ENCODE assay signal across 10 cellular contexts in the genomic region with DNA sequence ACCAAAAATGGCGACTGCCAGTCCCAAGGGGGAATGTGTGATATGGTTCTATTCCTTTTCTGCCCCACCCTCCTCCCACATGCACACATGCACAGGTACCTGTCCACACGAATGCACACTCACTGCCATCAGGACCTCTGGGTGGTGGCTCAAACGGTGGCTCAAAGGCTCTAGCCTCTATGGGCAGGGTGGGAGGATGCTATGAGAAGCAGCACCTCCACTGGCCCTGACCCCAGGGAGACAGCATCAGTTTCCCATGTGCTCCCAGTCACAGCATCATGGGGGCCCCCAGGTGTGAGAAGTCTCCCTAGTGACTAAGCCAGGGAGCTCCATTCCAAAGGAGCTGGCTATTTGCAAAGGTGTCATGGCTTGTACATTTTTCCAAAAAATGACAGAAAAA. TPM values are rescaled to one million over a fixed set of nuclear protein-coding genes. Genes with fewer than 3 reads are reported as not detected.
DNase-seq lines count a peak whose midpoint lies in the region; ATAC-seq and TF ChIP-seq lines count a peak whose summit lies in the region.
"Had no signal": no experiment of that assay in that cellular context is flagged by ENCODE, and none has a peak within 500 bp of the region (broad histone marks: within the 10 kb centered on the region; RNA-seq: fewer than 3 reads in every experiment).

No MANE protein-coding gene starts in this region.

- H3K36me3 ChIP-seq in H7 (replicated peaks; ENCODE audit: control insufficient read depth, insufficient read depth, low read length) (no peaks in the 10 kb centered on the region), mesodermal cell (ENCODE audit: control insufficient read depth, insufficient read depth, low read length) (no peaks in the 10 kb centered on the region)
- H3K36me3 ChIP-seq: gastroesophageal sphincter, thyroid gland had no signal

- DNase-seq in H7 (peak; percentile 16), caudate nucleus (lab: John Stamatoyannopoulos, UW) (no peak), nephron progenitor cell (no peak)
- no peak for DNase-seq in activated CD8-positive, alpha-beta memory T cell treated with anti-CD3 and anti-CD28 coated beads, Interleukin-2, amount 10 ng/mL, durations not matched to agents 7 days and 5 days

- H3K4me1 ChIP-seq in mesodermal cell (ENCODE audit: control insufficient read depth, insufficient read depth, low read length, poor library complexity, severe bottlenecking): peaks cover 17% of the 10 kb centered on the region

- no peaks in the 10 kb centered on the region for H3K9me3 ChIP-seq in mesodermal cell (ENCODE audit: control insufficient read depth, low read length)
- H3K9me3 ChIP-seq: gastroesophageal sphincter, thyroid gland had no signal

- CTCF ChIA-PET in activated CD8-positive, alpha-beta memory T cell treated with anti-CD3 and anti-CD28 coated beads, Interleukin-2, amount 10 ng/mL, durations not matched to agents 7 days and 5 days (lab: Charles Lee): interaction anchor here (1.2 to 5.6 kb wide), 8 partner anchors 10 to 143 kb away, joined by 3 to 105 read pairs (median 12); a partner anchor contains a TSS

- H3K36me3 Mint-ChIP-seq in activated CD8-positive, alpha-beta memory T cell treated with anti-CD3 and anti-CD28 coated beads, Interleukin-2, amount 10 ng/mL, durations not matched to agents 7 days and 5 days: no peaks in the 10 kb centered on the region
- H3K36me3 Mint-ChIP-seq in nephron progenitor cell (ENCODE audit: low read depth): no peaks in the 10 kb centered on the region
- H3K36me3 Mint-ChIP-seq: stimulated activated memory B cell treated with anti-CD40 and anti-IgM and Interleukin-4, amounts not matched to agents 10 μg/mL and 1 μg/mL and 100 μg/mL, for 72 hours had no signal

- TF ChIP-seq CTCF in nephron progenitor cell (IDR thresholded peaks at IDR 0.05): no peak

- H3K27me3 ChIP-seq in H7 (ENCODE audit: control insufficient read depth, insufficient read depth, low read length): no peaks in the 10 kb centered on the region
- H3K27me3 ChIP-seq: gastroesophageal sphincter, thyroid gland had no signal

- ATAC-seq in activated CD8-positive, alpha-beta memory T cell treated with anti-CD3 and anti-CD28 coated beads, Interleukin-2, amount 10 ng/mL, durations not matched to agents 7 days and 5 days: no peak
- ATAC-seq in GM21526 (IDR thresholded peaks at IDR 0.05; ENCODE audit: low FRiP score, unreplicated experiment): no peak

- H3K9me3 Mint-ChIP-seq in activated CD8-positive, alpha-beta memory T cell treated with anti-CD3 and anti-CD28 coated beads, Interleukin-2, amount 10 ng/mL, durations not matched to agents 7 days and 5 days (ENCODE audit: low read depth): no peaks in the 10 kb centered on the region
- H3K9me3 Mint-ChIP-seq in nephron progenitor cell: no peaks in the 10 kb centered on the region
- H3K9me3 Mint-ChIP-seq: stimulated activated memory B cell treated with anti-CD40 and anti-IgM and Interleukin-4, amounts not matched to agents 10 μg/mL and 1 μg/mL and 100 μg/mL, for 72 hours had no signal

- H3K27ac Mint-ChIP-seq in activated CD8-positive, alpha-beta memory T cell treated with anti-CD3 and anti-CD28 coated beads, Interleukin-2, amount 10 ng/mL, durations not matched to agents 7 days and 5 days: no peak overlapping the region
- no peak overlapping the region for H3K27ac Mint-ChIP-seq in nephron progenitor cell
- H3K27ac Mint-ChIP-seq: stimulated activated memory B cell treated with anti-CD40 and anti-IgM and Interleukin-4, amounts not matched to agents 10 μg/mL and 1 μg/mL and 100 μg/mL, for 72 hours had no signal

- H3K27ac ChIP-seq in caudate nucleus (ENCODE audit: low read depth, low read length) (peak overlapping the region; percentile 64), mesodermal cell (ENCODE audit: low read depth, low read length, severe bottlenecking) (peak overlapping the region; percentile 81)
- H3K27ac ChIP-seq: gastroesophageal sphincter, thyroid gland had no signal

- H3K4me3 Mint-ChIP-seq in activated CD8-positive, alpha-beta memory T cell treated with anti-CD3 and anti-CD28 coated beads, Interleukin-2, amount 10 ng/mL, durations not matched to agents 7 days and 5 days: no peak overlapping the region
- H3K4me3 Mint-ChIP-seq in nephron progenitor cell: no peak overlapping the region
- H3K4me3 Mint-ChIP-seq: stimulated activated memory B cell treated with anti-CD40 and anti-IgM and Interleukin-4, amounts not matched to agents 10 μg/mL and 1 μg/mL and 100 μg/mL, for 72 hours had no signal

- WGBS in mesodermal cell (ENCODE audit: insufficient coverage in 2 of 2), 2 experiments: 69 to 80% methylated on average over 2 of the region's 3 CpGs

- peaks cover 11% of the 10 kb centered on the region for H3K4me1 Mint-ChIP-seq in activated CD8-positive, alpha-beta memory T cell treated with anti-CD3 and anti-CD28 coated beads, Interleukin-2, amount 10 ng/mL, durations not matched to agents 7 days and 5 days
- peaks cover 45% of the 10 kb centered on the region for H3K4me1 Mint-ChIP-seq in nephron progenitor cell
- H3K4me1 Mint-ChIP-seq: stimulated activated memory B cell treated with anti-CD40 and anti-IgM and Interleukin-4, amounts not matched to agents 10 μg/mL and 1 μg/mL and 100 μg/mL, for 72 hours had no signal

- H3K27me3 Mint-ChIP-seq in activated CD8-positive, alpha-beta memory T cell treated with anti-CD3 and anti-CD28 coated beads, Interleukin-2, amount 10 ng/mL, durations not matched to agents 7 days and 5 days: peaks cover 2% of the 10 kb centered on the region
- peaks cover 19% of the 10 kb centered on the region for H3K27me3 Mint-ChIP-seq in nephron progenitor cell (ENCODE audit: low read depth, poor library complexity)
- H3K27me3 Mint-ChIP-seq: stimulated activated memory B cell treated with anti-CD40 and anti-IgM and Interleukin-4, amounts not matched to agents 10 μg/mL and 1 μg/mL and 100 μg/mL, for 72 hours had no signal

- H3K4me3 ChIP-seq in H7 (ENCODE audit: insufficient read depth, low read depth, low read length): no peak overlapping the region
- H3K4me3 ChIP-seq in mesodermal cell (ENCODE audit: extremely low read depth, insufficient read depth, low read length, poor library complexity, severe bottlenecking): no peak overlapping the region
- H3K4me3 ChIP-seq: gastroesophageal sphincter, thyroid gland had no signal

RNA-seq across cellular contexts. Expression of a gene that starts 15.9 kb away (rescaled TPM):
- total RNA-seq in H7 (2014; rRNA removed; shearing (Covaris generic)): 1.1 and 2.2 TPM in 2 replicates
- polyA plus RNA-seq in mesodermal cell (2013, experiment 1 of 2): 24.5 TPM
- polyA plus RNA-seq in mesodermal cell (2013, experiment 2 of 2): 16.1 TPM
- total RNA-seq in activated CD8-positive, alpha-beta memory T cell treated with anti-CD3 and anti-CD28 coated beads, Interleukin-2, amount 10 ng/mL, durations not matched to agents 7 days and 5 days: under 1 TPM; 0.28 to 0.38 TPM
- polyA plus RNA-seq: AG04450 had no signal

RNA-seq across cellular contexts. Expression of a gene that starts 18.6 kb away (rescaled TPM):
- total RNA-seq in H7 (2014; rRNA removed; shearing (Covaris generic)): 16.5 and 25.2 TPM in 2 replicates
- 10.6 TPM for polyA plus RNA-seq in mesodermal cell (2013, experiment 1 of 2)
- polyA plus RNA-seq in mesodermal cell (2013, experiment 2 of 2): 12.2 TPM
- total RNA-seq in activated CD8-positive, alpha-beta memory T cell treated with anti-CD3 and anti-CD28 coated beads, Interleukin-2, amount 10 ng/mL, durations not matched to agents 7 days and 5 days: 10 to 100 TPM; 12.9 to 26.5 TPM

RNA-seq across cellular contexts. Expression of a gene that starts 19.2 kb away (rescaled TPM):
- 128 and 145 TPM in 2 replicates for total RNA-seq in H7 (2014; rRNA removed; shearing (Covaris generic))
- polyA plus RNA-seq in mesodermal cell (2013, experiment 1 of 2): 77.0 TPM
- 66.7 TPM for polyA plus RNA-seq in mesodermal cell (2013, experiment 2 of 2)
- total RNA-seq in activated CD8-positive, alpha-beta memory T cell treated with anti-CD3 and anti-CD28 coated beads, Interleukin-2, amount 10 ng/mL, durations not matched to agents 7 days and 5 days: 100 to 1,000 TPM; 102 to 107 TPM

RNA-seq across cellular contexts. Expression of a gene that starts 24.8 kb away (rescaled TPM):
- total RNA-seq in H7 (2014; rRNA removed; shearing (Covaris generic)): 4.2 and 7.2 TPM in 2 replicates
- polyA plus RNA-seq in mesodermal cell (2013, experiment 1 of 2): 12.7 TPM
- polyA plus RNA-seq in mesodermal cell (2013, experiment 2 of 2): 15.9 TPM
- 1 to 10 TPM; 1.4 to 2.6 TPM for total RNA-seq in activated CD8-positive, alpha-beta memory T cell treated with anti-CD3 and anti-CD28 coated beads, Interleukin-2, amount 10 ng/mL, durations not matched to agents 7 days and 5 days

RNA-seq across cellular contexts. Expression of a gene that starts 26.4 kb away (rescaled TPM):
- 51.1 and 70.7 TPM in 2 replicates for total RNA-seq in H7 (2014; rRNA removed; shearing (Covaris generic))
- polyA plus RNA-seq in mesodermal cell (2013, experiment 1 of 2): 128 TPM
- polyA plus RNA-seq in mesodermal cell (2013, experiment 2 of 2): 101 TPM
- total RNA-seq in activated CD8-positive, alpha-beta memory T cell treated with anti-CD3 and anti-CD28 coated beads, Interleukin-2, amount 10 ng/mL, durations not matched to agents 7 days and 5 days: 10 to 100 TPM; 72.9 to 84.1 TPM
